Comparison of ENCODE assay signal across 11 cellular contexts in the genomic region with DNA sequence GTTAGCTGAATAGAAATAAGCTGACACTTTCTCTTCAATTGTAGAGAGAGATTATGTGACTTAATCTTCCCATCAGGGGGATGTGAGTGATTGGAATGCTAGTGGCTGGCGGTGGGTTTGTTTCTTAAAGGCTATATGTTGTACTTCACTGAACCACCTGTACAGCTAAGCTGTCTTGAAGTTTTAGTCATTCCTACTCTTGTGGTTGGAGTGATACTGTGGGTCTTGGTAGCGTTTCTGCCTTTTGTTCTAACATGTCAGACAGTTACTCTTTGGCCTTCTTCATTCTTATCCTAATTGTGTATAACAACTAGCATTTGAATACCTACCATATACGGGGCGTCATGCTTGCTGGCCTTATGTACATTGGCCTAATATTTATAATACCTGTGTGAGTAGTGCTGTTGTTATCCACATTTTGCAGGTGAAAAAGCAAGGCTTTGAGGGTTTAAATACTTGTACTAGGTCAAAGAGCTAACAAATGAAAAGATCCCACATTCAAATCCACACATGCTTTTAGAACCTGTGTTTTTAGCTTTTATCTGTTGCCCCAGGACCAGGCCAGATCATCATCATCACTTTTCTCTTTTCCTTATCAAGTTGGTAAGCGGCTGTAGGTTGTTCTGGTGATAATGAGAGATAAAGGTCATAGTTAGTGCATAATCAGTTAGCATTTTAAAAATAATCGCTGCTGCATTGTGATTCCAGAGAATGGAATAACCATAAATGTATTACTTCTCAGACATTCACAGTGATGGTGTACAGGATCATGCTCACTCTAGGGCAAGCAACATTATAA. TPM values are rescaled to one million over a fixed set of nuclear protein-coding genes. Genes with fewer than 3 reads are reported as not detected.
A peak's percentile ranks its signal among the peaks of the same experiment; 100 is the strongest.
DNase-seq lines count a peak whose midpoint lies in the region; ATAC-seq lines count a peak whose summit lies in the region.
"Had no signal": no experiment of that assay in that cellular context is flagged by ENCODE, and none has a peak within 500 bp of the region (broad histone marks: within the 10 kb centered on the region; RNA-seq: fewer than 3 reads in every experiment).

No MANE protein-coding gene starts in this region.

- H3K36me3 Mint-ChIP-seq in activated naive CD8-positive, alpha-beta T cell treated with anti-CD3 and anti-CD28 coated beads for 36 hours, result peaks cover 24% of the 10 kb centered on the region
- peaks cover 11% of the 10 kb centered on the region for H3K36me3 Mint-ChIP-seq in activated T-helper 2 cell treated with anti-CD3 and anti-CD28 coated beads, Interferon-gamma antibody, Interleukin-2, Interleukin-4, amounts not matched to agents 10 μg/mL and 5 μg/mL and 100 μg/mL, durations not matched to agents 14 hours and 24 hours and 36 hours (ENCODE audit: low read depth)
- H3K36me3 Mint-ChIP-seq: natural killer cell treated with Interleukin-12 subunit alpha and Interleukin-12 subunit beta and Interleukin-15 and Interleukin-18, amount 100 ng/mL, for 72 hours had no signal

- H3K27me3 Mint-ChIP-seq in activated naive CD8-positive, alpha-beta T cell treated with anti-CD3 and anti-CD28 coated beads for 36 hours, result no peaks in the 10 kb centered on the region
- H3K27me3 Mint-ChIP-seq in activated T-helper 2 cell treated with anti-CD3 and anti-CD28 coated beads, Interferon-gamma antibody, Interleukin-2, Interleukin-4, amounts not matched to agents 10 μg/mL and 5 μg/mL and 100 μg/mL, durations not matched to agents 14 hours and 24 hours and 36 hours (ENCODE audit: low read depth), result no peaks in the 10 kb centered on the region
- H3K27me3 Mint-ChIP-seq: natural killer cell treated with Interleukin-12 subunit alpha and Interleukin-12 subunit beta and Interleukin-15 and Interleukin-18, amount 100 ng/mL, for 72 hours had no signal

- peak; percentile 100 for ATAC-seq in GM18868 (IDR thresholded peaks at IDR 0.05; ENCODE audit: unreplicated experiment)
- peak; percentile 96 for ATAC-seq in GM21360 (IDR thresholded peaks at IDR 0.05; ENCODE audit: unreplicated experiment)
- peak; percentile 100 for ATAC-seq in HG03066 (IDR thresholded peaks at IDR 0.05; ENCODE audit: low read depth, unreplicated experiment)

- peak overlapping the region; percentile 79 for H3K27ac Mint-ChIP-seq in activated naive CD8-positive, alpha-beta T cell treated with anti-CD3 and anti-CD28 coated beads for 36 hours
- no peak overlapping the region for H3K27ac Mint-ChIP-seq in activated T-helper 2 cell treated with anti-CD3 and anti-CD28 coated beads, Interferon-gamma antibody, Interleukin-2, Interleukin-4, amounts not matched to agents 10 μg/mL and 5 μg/mL and 100 μg/mL, durations not matched to agents 14 hours and 24 hours and 36 hours
- H3K27ac Mint-ChIP-seq: natural killer cell treated with Interleukin-12 subunit alpha and Interleukin-12 subunit beta and Interleukin-15 and Interleukin-18, amount 100 ng/mL, for 72 hours had no signal

- H3K4me1 Mint-ChIP-seq in activated naive CD8-positive, alpha-beta T cell treated with anti-CD3 and anti-CD28 coated beads for 36 hours, result peaks cover 63% of the 10 kb centered on the region
- H3K4me1 Mint-ChIP-seq in activated T-helper 2 cell treated with anti-CD3 and anti-CD28 coated beads, Interferon-gamma antibody, Interleukin-2, Interleukin-4, amounts not matched to agents 10 μg/mL and 5 μg/mL and 100 μg/mL, durations not matched to agents 14 hours and 24 hours and 36 hours (ENCODE audit: low read depth), result peaks cover 24% of the 10 kb centered on the region

- peak overlapping the region; percentile 2 for H3K4me3 Mint-ChIP-seq in activated naive CD8-positive, alpha-beta T cell treated with anti-CD3 and anti-CD28 coated beads for 36 hours
- H3K4me3 Mint-ChIP-seq in activated T-helper 2 cell treated with anti-CD3 and anti-CD28 coated beads, Interferon-gamma antibody, Interleukin-2, Interleukin-4, amounts not matched to agents 10 μg/mL and 5 μg/mL and 100 μg/mL, durations not matched to agents 14 hours and 24 hours and 36 hours (ENCODE audit: low read depth), result no peak overlapping the region
- H3K4me3 Mint-ChIP-seq: natural killer cell treated with Interleukin-12 subunit alpha and Interleukin-12 subunit beta and Interleukin-15 and Interleukin-18, amount 100 ng/mL, for 72 hours had no signal

- intact Hi-C loops in activated T-helper 2 cell treated with anti-CD3 and anti-CD28 coated beads, Interferon-gamma antibody, Interleukin-2, Interleukin-4, amounts not matched to agents 10 μg/mL and 5 μg/mL and 100 μg/mL, durations not matched to agents 14 hours and 24 hours and 36 hours (cut with micrococcal nuclease), result no loop called here

- peak; percentile 46 for DNase-seq in activated naive CD8-positive, alpha-beta T cell treated with anti-CD3 and anti-CD28 coated beads for 36 hours
- DNase-seq in activated T-helper 2 cell treated with anti-CD3 and anti-CD28 coated beads, Interferon-gamma antibody, Interleukin-2, Interleukin-4, amounts not matched to agents 10 μg/mL and 5 μg/mL and 100 μg/mL, durations not matched to agents 14 hours and 24 hours and 36 hours (ENCODE audit: low spot score), result no peak
- DNase-seq in activated gamma-delta T cell treated with Interleukin-2 at 50 U/mL for 16 hours, result no peak
- no peak for DNase-seq in superior temporal gyrus (ENCODE audit: extremely low spot score)
- DNase-seq: hippocampal formation; NCI-H524 treated with DMSO at 0.1 percent for 48 hours; stimulated activated CD4-positive, alpha-beta T cell treated with anti-CD3 and anti-CD28 coated beads, Interleukin-4, amount 100 ng/mL, for 24 hours had no signal

- H3K9me3 Mint-ChIP-seq in activated naive CD8-positive, alpha-beta T cell treated with anti-CD3 and anti-CD28 coated beads for 36 hours, result no peaks in the 10 kb centered on the region
- H3K9me3 Mint-ChIP-seq in activated T-helper 2 cell treated with anti-CD3 and anti-CD28 coated beads, Interferon-gamma antibody, Interleukin-2, Interleukin-4, amounts not matched to agents 10 μg/mL and 5 μg/mL and 100 μg/mL, durations not matched to agents 14 hours and 24 hours and 36 hours, result no peaks in the 10 kb centered on the region
- H3K9me3 Mint-ChIP-seq: natural killer cell treated with Interleukin-12 subunit alpha and Interleukin-12 subunit beta and Interleukin-15 and Interleukin-18, amount 100 ng/mL, for 72 hours had no signal

RNA-seq across cellular contexts. Expression of gene AKAP13, which starts 50.2 kb away (rescaled TPM):
- 10 to 100 TPM; 83.2 to 85.2 TPM for total RNA-seq in activated naive CD8-positive, alpha-beta T cell treated with anti-CD3 and anti-CD28 coated beads for 36 hours
- total RNA-seq in activated T-helper 2 cell treated with anti-CD3 and anti-CD28 coated beads, Interferon-gamma antibody, Interleukin-2, Interleukin-4, amounts not matched to agents 10 μg/mL and 5 μg/mL and 100 μg/mL, durations not matched to agents 14 hours and 24 hours and 36 hours, result 92.1 and 107 TPM in 2 replicates
